In genomic region chr3:129404610-129405009, GRCh38 we compare ENCODE assay signal across 16 cellular contexts.
DNase-seq lines count a peak whose midpoint lies in the region; ATAC-seq and TF ChIP-seq lines count a peak whose summit lies in the region.
"Had no signal": no experiment of that assay in that cellular context is flagged by ENCODE, and none has a peak within 500 bp of the region (broad histone marks: within the 10 kb centered on the region; RNA-seq: fewer than 3 reads in every experiment).

No MANE protein-coding gene starts in this region.

- H3K4me2 ChIP-seq in MM.1S (ENCODE audit: low read depth, low read length), result peak overlapping the region; percentile 36; the same call in 1 of the 2 replicates

- no peaks in the 10 kb centered on the region for H3K9me2 ChIP-seq in MM.1S (replicated peaks; ENCODE audit: insufficient read depth, low read length)

- no peak overlapping the region for H3K4me3 ChIP-seq in GM12865 (ENCODE audit: low read depth, low read length)
- no peak overlapping the region for H3K4me3 ChIP-seq in MM.1S (ENCODE audit: low read length)
- H3K4me3 ChIP-seq: SJSA1 had no signal

- TF ChIP-seq CTCF in GM12865 (IDR thresholded peaks at IDR 0.05; ENCODE audit: insufficient read depth, low read depth, low read length, missing control alignments) (no peak), MM.1S (IDR thresholded peaks at IDR 0.05; ENCODE audit: low read length) (no peak)

- H4K20me1 ChIP-seq in MM.1S (ENCODE audit: insufficient read depth, low read length), result no peaks in the 10 kb centered on the region

- H3F3A ChIP-seq in MM.1S (ENCODE audit: insufficient read depth, low read length), result no peaks in the 10 kb centered on the region

- peak overlapping the region; percentile 12; the same call in 1 of the 2 replicates for H2AFZ ChIP-seq in MM.1S (ENCODE audit: low read length)

- ATAC-seq in GM19397 (IDR thresholded peaks at IDR 0.05; ENCODE audit: unreplicated experiment) (peak; percentile 47), HG02588 (IDR thresholded peaks at IDR 0.05; ENCODE audit: unreplicated experiment) (peak; percentile 49), GM21737 (IDR thresholded peaks at IDR 0.05; ENCODE audit: unreplicated experiment) (no peak), HG03196 (IDR thresholded peaks at IDR 0.05; ENCODE audit: unreplicated experiment) (no peak), GM19023 (IDR thresholded peaks at IDR 0.05; ENCODE audit: unreplicated experiment) (no peak)
- ATAC-seq: CD8-positive, alpha-beta T cell; Panc1 had no signal

- H3K27ac ChIP-seq in MM.1S (ENCODE audit: low read length), result no peak overlapping the region
- H3K27ac ChIP-seq: SJSA1 had no signal

- H3K9me3 ChIP-seq in MM.1S (replicated peaks; ENCODE audit: insufficient read depth, low read length), result no peaks in the 10 kb centered on the region
- H3K9me3 ChIP-seq: SJSA1 had no signal

- H3K9ac ChIP-seq in MM.1S (ENCODE audit: low read length), result no peak overlapping the region

- H3K36me3 ChIP-seq in MM.1S (replicated peaks; ENCODE audit: insufficient read depth, low read length), result no peaks in the 10 kb centered on the region
- H3K36me3 ChIP-seq: SJSA1 had no signal

- no peaks in the 10 kb centered on the region for H3K79me2 ChIP-seq in MM.1S (ENCODE audit: low read length)

- no peaks in the 10 kb centered on the region for H3K27me3 ChIP-seq in MM.1S (replicated peaks; ENCODE audit: insufficient read depth, low read length)
- H3K27me3 ChIP-seq: SJSA1 had no signal

- peak; percentile 45 for DNase-seq in GM12865 (ENCODE audit: low read depth)
- no peak for DNase-seq in MM.1S
- DNase-seq in NCI-H2081 treated with DMSO at 0.1 percent for 48 hours (lab: John Stamatoyannopoulos, UW), result no peak
- DNase-seq: Calu3; CD8-positive, alpha-beta T cell; EL; GOT3; Kasumi-1; NCI-H1092 treated with DMSO at 0.1 percent for 48 hours had no signal

- no peaks in the 10 kb centered on the region for H3K4me1 ChIP-seq in MM.1S (ENCODE audit: low read length)

Comparison
In these comparisons a context has a peak if more than half of its experiments do, and no peak if none do; other contexts are left out.
1. ATAC-seq: peak in GM19397 (single experiment) and HG02588 (single experiment); none in GM21737 (single experiment), HG03196 (single experiment) and GM19023 (single experiment).